Comparison of ENCODE assay signal across 13 cellular contexts in genomic region chr11:121892131-121892681, GRCh38.
A peak's percentile ranks its signal among the peaks of the same experiment; 100 is the strongest.
DNase-seq lines count a peak whose midpoint lies in the region; ATAC-seq and TF ChIP-seq lines count a peak whose summit lies in the region.
"Had no signal": no experiment of that assay in that cellular context is flagged by ENCODE, and none has a peak within 500 bp of the region (broad histone marks: within the 10 kb centered on the region; RNA-seq: fewer than 3 reads in every experiment).

No MANE protein-coding gene starts in this region.

- H3K4me1 Mint-ChIP-seq in brain, result peaks cover 58% of the 10 kb centered on the region
- H3K4me1 Mint-ChIP-seq: activated naive CD8-positive, alpha-beta T cell treated with anti-CD3 and anti-CD28 coated beads, Interleukin-2, amount 10 ng/mL, durations not matched to agents 7 days and 5 days had no signal

- H3K27ac ChIP-seq in left ventricle myocardium inferior (replicated peaks) (no peak overlapping the region), smooth muscle cell (ENCODE audit: low read depth) (no peak overlapping the region)

- H3K4me3 Mint-ChIP-seq in brain, result no peak overlapping the region
- H3K4me3 Mint-ChIP-seq: activated naive CD8-positive, alpha-beta T cell treated with anti-CD3 and anti-CD28 coated beads, Interleukin-2, amount 10 ng/mL, durations not matched to agents 7 days and 5 days had no signal

- H3K36me3 ChIP-seq in left ventricle myocardium inferior (no peaks in the 10 kb centered on the region), smooth muscle cell (ENCODE audit: low read depth) (no peaks in the 10 kb centered on the region)

- DNase-seq in NCI-H82 (lab: John Stamatoyannopoulos, UW) (peak; percentile 9), NCI-H82 treated with DMSO at 0.1 percent for 48 hours (lab: John Stamatoyannopoulos, UW; ENCODE audit: unreplicated experiment) (no peak), left ventricle myocardium inferior (peak; percentile 30), smooth muscle cell (lab: John Stamatoyannopoulos, UW; ENCODE audit: unreplicated experiment) (no peak), GM19240 (ENCODE audit: insufficient read length, low spot score) (no peak)
- no peak for DNase-seq in activated naive CD4-positive, alpha-beta T cell treated with Interleukin-2 at 50 U/mL for 16 hours
- DNase-seq: activated CD4-positive, alpha-beta T cell treated with anti-CD3 and anti-CD28 coated beads for 48 hours; activated naive CD8-positive, alpha-beta T cell treated with anti-CD3 and anti-CD28 coated beads, Interleukin-2, amount 10 ng/mL, durations not matched to agents 7 days and 5 days; NCI-H1436 treated with DMSO at 0.1 percent for 48 hours; stimulated activated CD4-positive, alpha-beta T cell treated with anti-CD3 and anti-CD28 coated beads, Interleukin-12 subunit alpha, Interleukin-12 subunit beta, amount 100 ng/mL, for 4 hours; stimulated activated naive CD4-positive, alpha-beta T cell had no signal

- no peak for ATAC-seq in GM19328 (IDR thresholded peaks at IDR 0.05; ENCODE audit: unreplicated experiment)

- 72% methylated on average over 3 of the region's 3 CpGs for WGBS in smooth muscle cell (ENCODE audit: low lambda C conversion rate)

- no peak overlapping the region for H2AFZ ChIP-seq in smooth muscle cell (ENCODE audit: low read depth)

- no peak overlapping the region for H3K9ac ChIP-seq in smooth muscle cell (ENCODE audit: low read depth)

- H4K20me1 ChIP-seq in smooth muscle cell (ENCODE audit: low read depth), result no peaks in the 10 kb centered on the region

- peak overlapping the region; percentile 68 for H3K4me2 ChIP-seq in smooth muscle cell

- H3K4me1 ChIP-seq in left ventricle myocardium inferior (peaks cover 25% of the 10 kb centered on the region), smooth muscle cell (ENCODE audit: low read depth) (peaks cover 17% of the 10 kb centered on the region)

- H3K4me3 ChIP-seq in left ventricle myocardium inferior (no peak overlapping the region), smooth muscle cell (no peak overlapping the region)

- H3K9me3 ChIP-seq in left ventricle myocardium inferior (replicated peaks) (no peaks in the 10 kb centered on the region), smooth muscle cell (replicated peaks; ENCODE audit: low read depth) (no peaks in the 10 kb centered on the region)

- peak overlapping the region in 3 of 5 experiments; percentile 3 to 68 (median 56) for H3K27ac Mint-ChIP-seq in brain
- H3K27ac Mint-ChIP-seq: activated naive CD8-positive, alpha-beta T cell treated with anti-CD3 and anti-CD28 coated beads, Interleukin-2, amount 10 ng/mL, durations not matched to agents 7 days and 5 days had no signal

- H3K27me3 Mint-ChIP-seq in brain, result no peaks in the 10 kb centered on the region

- H3K27me3 ChIP-seq in left ventricle myocardium inferior (ENCODE audit: low read depth) (no peaks in the 10 kb centered on the region), smooth muscle cell (ENCODE audit: low read depth) (no peaks in the 10 kb centered on the region)

- no peaks in the 10 kb centered on the region for H3K79me2 ChIP-seq in smooth muscle cell (ENCODE audit: low read depth)

- no peak for TF ChIP-seq CTCF in brain (conservative IDR thresholded peaks at IDR 0.05)
- TF ChIP-seq CTCF in left ventricle myocardium inferior (IDR thresholded peaks at IDR 0.05; ENCODE audit: borderline replicate concordance), result no peak
- no peak for TF ChIP-seq CTCF in smooth muscle cell (IDR thresholded peaks at IDR 0.05; ENCODE audit: borderline replicate concordance, insufficient read depth, poor library complexity, severe bottlenecking)

- H3K9me3 Mint-ChIP-seq in brain, result peaks cover 3 to 12% (median 9%) of the 10 kb centered on the region in 5 experiments
- H3K9me3 Mint-ChIP-seq: activated naive CD8-positive, alpha-beta T cell treated with anti-CD3 and anti-CD28 coated beads, Interleukin-2, amount 10 ng/mL, durations not matched to agents 7 days and 5 days had no signal

- intact Hi-C loops in left ventricle myocardium inferior (cut with micrococcal nuclease), result no loop called here

- H3F3A ChIP-seq in smooth muscle cell (ENCODE audit: low read depth), result no peaks in the 10 kb centered on the region

- no peaks in the 10 kb centered on the region for H3K36me3 Mint-ChIP-seq in brain
- H3K36me3 Mint-ChIP-seq: activated naive CD8-positive, alpha-beta T cell treated with anti-CD3 and anti-CD28 coated beads, Interleukin-2, amount 10 ng/mL, durations not matched to agents 7 days and 5 days had no signal

Comparison
In these comparisons a context has a peak if more than half of its experiments do, and no peak if none do; other contexts are left out.
1. DNase-seq: peak in NCI-H82 (single experiment) and left ventricle myocardium inferior (single experiment); none in NCI-H82 treated with DMSO at 0.1 percent for 48 hours (single experiment), smooth muscle cell (single experiment), activated naive CD4-positive, alpha-beta T cell treated with Interleukin-2 at 50 U/mL for 16 hours (single experiment) and GM19240 (single experiment).